1 cellular context compared by ENCODE assay signal in the genomic region with DNA sequence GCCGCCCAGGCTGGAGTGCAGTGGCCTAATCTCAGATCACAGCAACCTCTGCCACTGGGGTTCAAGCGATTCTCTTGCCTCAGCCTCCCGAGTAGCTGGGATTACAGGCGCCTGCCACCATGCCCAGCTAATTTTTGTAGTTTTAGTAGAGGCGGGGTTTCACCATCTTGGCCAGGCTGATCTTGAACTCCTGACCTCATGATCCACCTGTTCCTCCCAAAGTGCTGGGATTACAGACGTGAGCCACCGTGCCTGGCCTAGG.
TF ChIP-seq lines count a peak whose summit lies in the region.

No MANE protein-coding gene starts in this region.

TF ChIP-seq in liver, 16 proteins besides CTCF, POLR2A, EP300 and RAD21:
- peak; percentile 19 to 28 for TF ChIP-seq HNF4A (conservative IDR thresholded peaks at IDR 0.05)
- peak; percentile 4 to 25 for TF ChIP-seq RXRA (IDR thresholded peaks at IDR 0.05)
- TF ChIP-seq REST (IDR thresholded peaks at IDR 0.05), result peak; percentile 9
- TF ChIP-seq YY1 (IDR thresholded peaks at IDR 0.05), result peak; percentile 46
